8 cellular contexts compared by ENCODE assay signal in the genomic region with DNA sequence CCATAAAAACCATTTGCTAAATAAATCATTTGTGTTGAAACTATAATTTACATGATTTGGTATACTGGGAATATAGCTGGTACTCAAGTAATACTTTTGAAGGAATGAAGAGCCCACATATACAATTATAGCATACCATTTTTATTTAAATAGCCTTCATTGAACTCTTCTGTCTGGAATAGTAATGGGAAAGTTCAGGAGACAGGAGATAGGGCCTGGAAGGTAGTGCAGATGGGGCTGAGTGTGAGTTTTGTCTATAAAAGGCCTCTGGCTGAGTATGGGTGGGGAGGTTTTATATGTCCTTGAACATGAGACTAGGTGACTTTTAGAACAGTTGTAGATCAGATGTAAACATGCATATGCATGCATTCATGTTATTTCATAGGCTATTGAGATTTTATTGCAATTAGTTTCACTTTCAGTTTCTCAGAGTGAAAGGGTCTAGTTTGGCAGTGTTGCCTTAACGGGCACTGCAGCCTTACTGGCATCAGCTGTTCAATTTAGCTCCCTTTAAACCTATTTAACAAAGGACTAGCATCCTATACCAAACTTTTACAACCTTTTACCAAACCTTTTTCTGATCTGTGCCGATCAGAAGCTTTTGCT. TPM values are rescaled to one million over a fixed set of nuclear protein-coding genes. Genes with fewer than 3 reads are reported as not detected.
A peak's percentile ranks its signal among the peaks of the same experiment; 100 is the strongest.
DNase-seq lines count a peak whose midpoint lies in the region; ATAC-seq and TF ChIP-seq lines count a peak whose summit lies in the region.

No MANE protein-coding gene starts in this region.

- no peaks in the 10 kb centered on the region for H3F3A ChIP-seq in Loucy (ENCODE audit: low read depth)

- peak overlapping the region; percentile 84 for H3K27ac Mint-ChIP-seq in activated naive CD8-positive, alpha-beta T cell

- H4K20me1 ChIP-seq in Loucy (ENCODE audit: insufficient read depth, low read length, poor library complexity, severe bottlenecking), result no peaks in the 10 kb centered on the region

- H3K4me2 ChIP-seq in Loucy (ENCODE audit: low read depth, low read length, poor library complexity, severe bottlenecking), result peak overlapping the region; percentile 90

- no peaks in the 10 kb centered on the region for H3K27me3 Mint-ChIP-seq in activated naive CD8-positive, alpha-beta T cell

- no peak for DNase-seq in Right ventricle myocardium inferior (ENCODE audit: missing footprints)
- DNase-seq in cardiac septum (ENCODE audit: low spot score), result no peak
- DNase-seq in HCEC 1CT, result peak; percentile 64
- DNase-seq in right cardiac atrium, result no peak
- DNase-seq in spleen, result no peak
- no peak for DNase-seq in mesenteric fat pad (ENCODE audit: low spot score)

- no peaks in the 10 kb centered on the region for H3K9me3 Mint-ChIP-seq in activated naive CD8-positive, alpha-beta T cell (ENCODE audit: low read depth)

- peak overlapping the region; percentile 74 for H3K4me3 ChIP-seq in Loucy (ENCODE audit: low read length, poor library complexity, severe bottlenecking)
- peak overlapping the region; percentile 66 for H3K4me3 ChIP-seq in right cardiac atrium (ENCODE audit: low read length)
- H3K4me3 ChIP-seq in spleen, result peak overlapping the region; percentile 6 to 65 (median 26)

- H3K36me3 ChIP-seq in Loucy (ENCODE audit: insufficient read depth, low read length) (no peaks in the 10 kb centered on the region), spleen (no peaks in the 10 kb centered on the region)

- no peak for TF ChIP-seq CTCF in Loucy (conservative IDR thresholded peaks at IDR 0.05; ENCODE audit: low read length)
- TF ChIP-seq CTCF in spleen (IDR thresholded peaks at IDR 0.05 in 8 of 11, conservative IDR thresholded peaks at IDR 0.05 in 3 of 11), result no peak

- peak overlapping the region; percentile 90 for H3K4me3 Mint-ChIP-seq in activated naive CD8-positive, alpha-beta T cell

- no peaks in the 10 kb centered on the region for H3K79me2 ChIP-seq in Loucy (ENCODE audit: insufficient read depth, low read length)

- H3K27me3 ChIP-seq in Loucy (ENCODE audit: insufficient read depth, low read length, poor library complexity, severe bottlenecking) (no peaks in the 10 kb centered on the region), right cardiac atrium (ENCODE audit: control insufficient read depth, insufficient read depth) (no peaks in the 10 kb centered on the region), spleen (replicated peaks in 1 of 7) (no peaks in the 10 kb centered on the region)

- peaks cover 35% of the 10 kb centered on the region for H3K4me1 ChIP-seq in Loucy (ENCODE audit: insufficient read depth, low read length, poor library complexity, severe bottlenecking)
- H3K4me1 ChIP-seq in right cardiac atrium (ENCODE audit: control insufficient read depth, insufficient read depth, low read length), result no peaks in the 10 kb centered on the region
- peaks cover 0 to 47% (median 25%) of the 10 kb centered on the region in 6 donors for H3K4me1 ChIP-seq in spleen

- peak overlapping the region; percentile 61 for H3K9ac ChIP-seq in Loucy (ENCODE audit: low read depth, low read length, poor library complexity, severe bottlenecking)

- intact Hi-C loops in Right ventricle myocardium inferior (cut with DNase I) (loop anchor here (1.0 kb wide), 1 partner anchor 27 kb away; no protein-coding TSS in a partner anchor), cardiac septum (cut with DNase I) (no loop called here), right cardiac atrium (cut with DNase I) (no loop called here), spleen (cut with DNase I; ENCODE audit: low total_unique reads) (no loop called here)

- no peak overlapping the region for H3K27ac ChIP-seq in right cardiac atrium (ENCODE audit: low read length)
- peak overlapping the region; percentile 44 to 83 (median 74) for H3K27ac ChIP-seq in spleen

- ATAC-seq in Right ventricle myocardium inferior (peak; percentile 28), right cardiac atrium (peak; percentile 63 to 71)

- H3K9me3 ChIP-seq in Loucy (ENCODE audit: insufficient read depth, low read depth, low read length), result no peaks in the 10 kb centered on the region
- no peaks in the 10 kb centered on the region for H3K9me3 ChIP-seq in right cardiac atrium (ENCODE audit: control insufficient read depth, low read length)
- peaks cover 0 to 20% (median 4%) of the 10 kb centered on the region in 8 donors for H3K9me3 ChIP-seq in spleen

- peak overlapping the region; percentile 96 for H2AFZ ChIP-seq in Loucy (ENCODE audit: low read length)

- peaks cover 38% of the 10 kb centered on the region for H3K4me1 Mint-ChIP-seq in activated naive CD8-positive, alpha-beta T cell (ENCODE audit: low read depth)

- WGBS in right cardiac atrium, result 32% methylated on average over 2 of the region's 2 CpGs
- 14 to 26% (median 19%) methylated on average over 2 of the region's 2 CpGs for WGBS in spleen, 5 donors

- no peaks in the 10 kb centered on the region for H3K9me2 ChIP-seq in Loucy (replicated peaks; ENCODE audit: low read depth, low read length)

- no peaks in the 10 kb centered on the region for H3K36me3 Mint-ChIP-seq in activated naive CD8-positive, alpha-beta T cell

- TF ChIP-seq POLR2A in spleen (IDR thresholded peaks at IDR 0.05), result no peak

RNA-seq across cellular contexts. Expression of a gene that starts 27.2 kb away (rescaled TPM):
- total RNA-seq in Right ventricle myocardium inferior (51.6 TPM), cardiac septum (48.5 TPM), right cardiac atrium (10 to 100 TPM; 45.9 to 54.3 (median 50.0) TPM), spleen (100 to 1,000 TPM in 2 of 7 donors, 10 to 100 TPM in 5; 72.8 to 130 (median 82.6) TPM), mesenteric fat pad (63.3 TPM)
- polyA plus RNA-seq in right cardiac atrium (30.4 TPM), spleen (10 to 100 TPM; 44.0 to 56.8 (median 45.8) TPM)

RNA-seq across cellular contexts. Expression of a gene that starts 27.4 kb away (rescaled TPM):
- 11.9 TPM for total RNA-seq in Right ventricle myocardium inferior
- total RNA-seq in cardiac septum, result 14.7 TPM
- total RNA-seq in right cardiac atrium, result 10 to 100 TPM; 10.4 to 13.8 (median 12.3) TPM
- 3.5 TPM for polyA plus RNA-seq in right cardiac atrium
- total RNA-seq in spleen, result 10 to 100 TPM; 14.9 to 22.3 (median 16.9) TPM
- 1 to 10 TPM; 2.8 to 3.8 (median 3.3) TPM for polyA plus RNA-seq in spleen
- total RNA-seq in mesenteric fat pad, result 15.9 TPM
